ENCODE assay signal across 9 cellular contexts in genomic region chr7:85186521-85187241, GRCh38. TPM values are rescaled to one million over a fixed set of nuclear protein-coding genes. Genes with fewer than 3 reads are reported as not detected.
A peak's percentile ranks its signal among the peaks of the same experiment; 100 is the strongest.
DNase-seq lines count a peak whose midpoint lies in the region; ATAC-seq and TF ChIP-seq lines count a peak whose summit lies in the region.
"Had no signal": no experiment of that assay in that cellular context is flagged by ENCODE, and none has a peak within 500 bp of the region (broad histone marks: within the 10 kb centered on the region; RNA-seq: fewer than 3 reads in every experiment).

Gene SEMA3D, minus strand, starts transcription at chr7:85187056. Its CDS starts 65,165 bp downstream, at chr7:85121891.

- no peak within 1 kb of the TSS for H3K27ac ChIP-seq in VCaP

- peak within 1 kb of the TSS; percentile 95 for H3K4me3 ChIP-seq in fibroblast of the aortic adventitia (ENCODE audit: low read depth, low read length)

- ATAC-seq in GM18508 (IDR thresholded peaks at IDR 0.05; ENCODE audit: insufficient read depth, unreplicated experiment), result peak; percentile 89
- peak; percentile 82 for ATAC-seq in HG02884 (IDR thresholded peaks at IDR 0.05; ENCODE audit: unreplicated experiment)
- ATAC-seq: T-cell had no signal

- TF ChIP-seq CTCF in VCaP (conservative IDR thresholded peaks at IDR 0.05), result peak; percentile 96
- TF ChIP-seq CTCF in fibroblast of the aortic adventitia (IDR thresholded peaks at IDR 0.05; ENCODE audit: insufficient read depth, low read length), result peak; percentile 80

- DNase-seq in AG20443 (ENCODE audit: low spot score) (peak; percentile 94), NCI-H146 treated with DMSO at 0.1 percent for 48 hours (lab: John Stamatoyannopoulos, UW; ENCODE audit: unreplicated experiment) (peak; percentile 19), fibroblast of the aortic adventitia (ENCODE audit: low read depth) (peak; percentile 85), myocyte (ENCODE audit: low read depth) (peak; percentile 94)
- DNase-seq in central memory CD4-positive, alpha-beta T cell, result no peak

RNA-seq across cellular contexts. Expression of gene SEMA3D, which starts in this region (rescaled TPM):
- total RNA-seq in fibroblast of the aortic adventitia (ENCODE audit: low replicate concordance) (27.1 and 51.2 TPM in 2 replicates), myocyte (0.36 and 0.62 TPM in 2 replicates)
- not detected for polyA plus RNA-seq in myocyte (2012)

Comparison
In these comparisons a context has a peak if more than half of its experiments do, and no peak if none do; other contexts are left out.
1. RNA of gene SEMA3D (total RNA-seq): 27.1 to 51.2 TPM in fibroblast of the aortic adventitia; 0.36 to 0.62 TPM in myocyte; every median in the first group is over 10 times any median in the second.
2. Peak in DNase-seq in myocyte; RNA of the gene not detected or under 1 TPM.